8 cellular contexts compared by ENCODE assay signal in the genomic region with DNA sequence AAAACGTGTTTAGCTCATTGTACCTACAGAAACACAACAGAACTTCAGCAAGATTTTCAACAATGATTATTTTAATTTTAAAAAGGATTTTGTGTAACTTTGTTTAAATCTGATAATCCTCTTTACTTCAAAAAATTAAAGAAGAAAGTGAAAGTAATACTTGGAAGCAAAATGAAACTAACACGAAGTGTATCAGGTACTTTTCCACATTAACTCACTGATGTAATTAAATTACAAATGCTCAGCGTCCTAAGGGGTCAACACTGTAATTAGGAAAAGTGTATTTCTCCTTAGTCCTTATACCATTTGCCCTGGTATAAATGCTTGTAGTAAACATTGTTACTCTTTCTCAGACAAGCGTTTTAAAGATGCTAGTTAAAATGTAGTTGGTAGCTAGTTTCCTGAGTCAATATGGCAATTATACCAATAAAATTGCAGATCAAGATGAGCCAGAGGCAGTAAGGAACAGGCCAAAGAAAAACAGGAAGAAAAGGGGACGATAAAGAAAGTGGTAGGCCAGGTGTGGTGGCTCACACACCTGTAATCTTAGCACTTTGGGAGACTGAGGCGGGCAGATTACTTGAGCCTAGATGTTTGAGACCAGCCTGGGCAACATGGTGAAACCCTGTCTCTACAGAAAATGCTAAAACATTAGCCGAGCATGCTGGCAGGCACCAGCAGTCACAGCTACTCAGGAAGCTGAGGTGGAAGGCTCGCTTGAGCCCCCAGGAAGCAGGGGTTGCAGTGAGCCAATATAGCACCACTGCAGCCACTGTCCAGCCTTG.
A peak's percentile ranks its signal among the peaks of the same experiment; 100 is the strongest.
DNase-seq lines count a peak whose midpoint lies in the region; ATAC-seq and TF ChIP-seq lines count a peak whose summit lies in the region.

No MANE protein-coding gene starts in this region.

- intact Hi-C loops in A673 (cut with micrococcal nuclease; ENCODE audit: unreplicated experiment) (no loop called here), body of pancreas (cut with DNase I) (no loop called here)

- H3K4me1 ChIP-seq in A673 (ENCODE audit: insufficient read depth, low read length, poor library complexity, severe bottlenecking) (peaks cover 10% of the 10 kb centered on the region), body of pancreas (peaks cover 7% of the 10 kb centered on the region)

- no TSS peak for BruUV-seq in A673 (replicated peaks; lab: Mats Ljungman, UMichigan)

- DNase-seq in A673 (ENCODE audit: low spot score) (no peak), body of pancreas (peak in 1 of 4 donors; percentile 7), 8988T (no peak), NCI-H510A (lab: John Stamatoyannopoulos, UW) (no peak), omental fat pad (ENCODE audit: low spot score) (no peak)
- peak in 4 of 10 donors; percentile 2 to 46 (median 30) for DNase-seq in naive thymus-derived CD8-positive, alpha-beta T cell

- H3K27me3 ChIP-seq in A673 (replicated peaks; ENCODE audit: insufficient read depth, low read depth, low read length, poor library complexity): no peaks in the 10 kb centered on the region
- H3K27me3 ChIP-seq in body of pancreas: no peaks in the 10 kb centered on the region

- H3K4me3 ChIP-seq in A673 (ENCODE audit: low read depth, low read length, poor library complexity, severe bottlenecking) (peak overlapping the region; percentile 21), body of pancreas (no peak overlapping the region)

- peak overlapping the region; percentile 72 to 88 (median 80) for H3K4me3 Mint-ChIP-seq in naive thymus-derived CD8-positive, alpha-beta T cell

- 34 to 35% methylated on average over 7 to 8 of the region's 8 CpGs for WGBS in body of pancreas, 2 donors

- CTCF ChIA-PET in A673 (lab: Charles Lee): no interaction called here

- TF ChIP-seq POLR2A in body of pancreas (IDR thresholded peaks at IDR 0.05): no peak

- H3K9me3 Mint-ChIP-seq in naive thymus-derived CD8-positive, alpha-beta T cell: no peaks in the 10 kb centered on the region

- TF ChIP-seq CTCF in A673 (conservative IDR thresholded peaks at IDR 0.05; ENCODE audit: low read depth, low read length): no peak
- no peak for TF ChIP-seq CTCF in body of pancreas (IDR thresholded peaks at IDR 0.05)
- TF ChIP-seq CTCF in omental fat pad (IDR thresholded peaks at IDR 0.05): no peak

- H3K9me3 ChIP-seq in A673 (ENCODE audit: low read depth, low read length, poor library complexity, severe bottlenecking) (no peaks in the 10 kb centered on the region), body of pancreas (no peaks in the 10 kb centered on the region)

- H3K27me3 Mint-ChIP-seq in naive thymus-derived CD8-positive, alpha-beta T cell: no peaks in the 10 kb centered on the region

- peaks cover 0 to 3% (median 2%) of the 10 kb centered on the region in 3 donors for H3K36me3 Mint-ChIP-seq in naive thymus-derived CD8-positive, alpha-beta T cell

- H3K36me3 ChIP-seq in A673 (ENCODE audit: insufficient read depth, low read length, poor library complexity, severe bottlenecking) (no peaks in the 10 kb centered on the region), body of pancreas (replicated peaks in 1 of 2; ENCODE audit: insufficient read depth in 1 of 2, low read depth in 2 of 2) (no peaks in the 10 kb centered on the region)

- H3K27ac Mint-ChIP-seq in naive thymus-derived CD8-positive, alpha-beta T cell: peak overlapping the region in 1 of 10 donors; percentile 98

- POLR2A ChIA-PET in A673 (lab: Charles Lee; ENCODE audit: low non-redundant PET): no interaction called here
- POLR2A ChIA-PET in naive thymus-derived CD8-positive, alpha-beta T cell (lab: Charles Lee): no interaction called here

- ATAC-seq in GM18909 (IDR thresholded peaks at IDR 0.05; ENCODE audit: poor library complexity, unreplicated experiment) (peak; percentile 72), HG03460 (IDR thresholded peaks at IDR 0.05; ENCODE audit: unreplicated experiment) (peak; percentile 55), body of pancreas (no peak), omental fat pad (ENCODE audit: low FRiP score) (no peak)
- ATAC-seq in naive thymus-derived CD8-positive, alpha-beta T cell: peak; percentile 54 to 57

- H3K27ac ChIP-seq in A673 (ENCODE audit: low read depth, low read length, poor library complexity, severe bottlenecking) (peak overlapping the region; percentile 39), body of pancreas (peak overlapping the region in 3 of 4 donors; percentile 14 to 63 (median 53))

- peaks cover 4 to 31% (median 19%) of the 10 kb centered on the region in 4 donors for H3K4me1 Mint-ChIP-seq in naive thymus-derived CD8-positive, alpha-beta T cell

Comparison
In these comparisons a context has a peak if more than half of its experiments do, and no peak if none do; other contexts are left out.
1. ATAC-seq: peak in GM18909 (single experiment), HG03460 (single experiment) and naive thymus-derived CD8-positive, alpha-beta T cell (2 of 2); none in body of pancreas (single experiment) and omental fat pad (single experiment).